8 cellular contexts compared by ENCODE assay signal in genomic region chr2:105037572-105038382, GRCh38. TPM values are rescaled to one million over a fixed set of nuclear protein-coding genes. Genes with fewer than 3 reads are reported as not detected.
A peak's percentile ranks its signal among the peaks of the same experiment; 100 is the strongest.
DNase-seq lines count a peak whose midpoint lies in the region; ATAC-seq and TF ChIP-seq lines count a peak whose summit lies in the region.

MRPS9 (plus strand) TSS chr2:105038069; CDS start chr2:105038093, 24 bp downstream.

- H3K9me3 ChIP-seq in right atrium auricular region (no peaks in the 10 kb centered on the region), uterus (no peaks in the 10 kb centered on the region)

- intact Hi-C loops in T-helper 2 cell treated with Interferon-gamma antibody and Interleukin-4, amounts not matched to agents 100 ng/mL and 5 ng/mL, for 36 hours (cut with micrococcal nuclease), result loop anchor here (2.0 to 5.0 kb wide), 3 partner anchors 35 to 1155 kb away; partner anchors contain the start of genes C2orf49 and UXS1
- intact Hi-C loops in uterus (cut with DNase I; ENCODE audit: low total_unique reads), result no loop called here

- TF ChIP-seq CTCF in right atrium auricular region (IDR thresholded peaks at IDR 0.05) (no peak), uterus (IDR thresholded peaks at IDR 0.05) (no peak)

- ATAC-seq in GM18499 (IDR thresholded peaks at IDR 0.05; ENCODE audit: insufficient read depth, unreplicated experiment) (peak; percentile 92), HG02943 (IDR thresholded peaks at IDR 0.05; ENCODE audit: low read depth, unreplicated experiment) (peak; percentile 100)

- DNase-seq in NCI-H187 treated with DMSO at 0.1 percent for 48 hours (lab: John Stamatoyannopoulos, UW) (peak; percentile 31), anterior cingulate cortex (lab: John Stamatoyannopoulos, UW) (peak; percentile 92 to 99 (median 98)), right atrium auricular region (ENCODE audit: low spot score) (peak; percentile 97), pulmonary artery endothelial cell (ENCODE audit: low read depth, low spot score) (peak; percentile 88), uterus (peak; percentile 98)

- TF ChIP-seq POLR2A in uterus (IDR thresholded peaks at IDR 0.05), result peak; percentile 17 to 51

- H3K27ac ChIP-seq in right atrium auricular region, result peak within 1 kb of the TSS; percentile 85 to 86
- peak within 1 kb of the TSS; percentile 88 to 89 for H3K27ac ChIP-seq in uterus

- no peaks in the 10 kb centered on the region for H3K36me3 ChIP-seq in right atrium auricular region
- no peaks in the 10 kb centered on the region for H3K36me3 ChIP-seq in uterus

- H3K4me3 ChIP-seq in right atrium auricular region (peak within 1 kb of the TSS; percentile 82 to 86), uterus (peak within 1 kb of the TSS; percentile 74 to 88)

- no peaks in the 10 kb centered on the region for H3K27me3 ChIP-seq in right atrium auricular region
- no peaks in the 10 kb centered on the region for H3K27me3 ChIP-seq in uterus

- H3K4me1 ChIP-seq in right atrium auricular region, result peaks cover 0 to 16% of the 10 kb centered on the region in 2 donors
- H3K4me1 ChIP-seq in uterus, result no peaks in the 10 kb centered on the region

RNA-seq across cellular contexts. Expression of gene MRPS9, which starts in this region (rescaled TPM):
- 24.1 and 25.0 TPM in 2 replicates for total RNA-seq in T-helper 2 cell treated with Interferon-gamma antibody and Interleukin-4, amounts not matched to agents 100 ng/mL and 5 ng/mL, for 36 hours
- total RNA-seq in right atrium auricular region (10 to 100 TPM; 29.0 to 51.4 TPM), pulmonary artery endothelial cell (30.5 and 34.2 TPM in 2 replicates), uterus (10 to 100 TPM; 12.3 to 24.4 (median 20.6) TPM)

Comparison
In these comparisons a context has a peak if more than half of its experiments do, and no peak if none do; other contexts are left out.
1. Peak in every context shown above with its lines: DNase-seq, ATAC-seq, H3K4me3 ChIP-seq and H3K27ac ChIP-seq.
2. DNase-seq: peak in every context shown above with its lines; median percentile 98 in anterior cingulate cortex; 98 in uterus; 97 in right atrium auricular region; 88 in pulmonary artery endothelial cell; 31 in NCI-H187 treated with DMSO at 0.1 percent for 48 hours.